In the genomic region with DNA sequence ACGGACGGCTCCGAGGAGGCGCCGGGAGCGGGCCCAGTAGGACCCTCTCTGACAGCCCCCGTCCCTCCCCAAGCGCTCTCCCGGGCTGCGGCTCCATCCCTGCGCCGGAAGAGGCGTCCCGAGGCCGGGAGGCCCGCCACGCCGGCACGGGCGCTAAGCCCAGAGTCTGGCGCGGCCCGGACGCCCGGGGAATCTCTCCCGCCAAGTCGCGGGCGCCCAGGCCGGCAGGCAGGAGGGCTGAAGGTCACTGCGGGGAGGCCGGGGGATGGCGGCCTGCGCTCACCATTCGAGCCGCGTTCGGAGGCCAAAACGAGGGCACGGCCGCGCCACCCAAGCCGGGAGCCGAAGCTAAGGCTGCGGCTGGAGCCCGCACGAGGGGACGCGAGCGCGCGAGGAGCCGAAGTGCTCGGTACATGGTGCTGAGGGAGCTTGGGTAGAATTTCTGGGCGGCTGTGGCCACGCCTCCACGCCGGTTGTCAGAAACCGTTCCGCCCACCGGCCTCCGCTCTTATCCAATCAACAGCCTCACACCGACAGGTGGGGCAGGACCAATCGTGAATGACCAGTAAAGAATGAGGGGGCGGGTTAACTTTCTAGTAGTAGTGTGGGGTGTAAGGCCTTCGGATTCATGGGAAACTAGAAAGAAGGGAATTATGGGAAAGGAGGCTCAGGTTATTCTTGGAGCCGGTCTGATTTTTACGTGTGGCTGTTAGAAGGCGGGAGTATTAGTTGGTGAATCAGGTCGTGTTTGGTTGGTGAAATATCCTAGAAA, we compare ENCODE assay signal across 8 cellular contexts. TPM values are rescaled to one million over a fixed set of nuclear protein-coding genes. Genes with fewer than 3 reads are reported as not detected.
DNase-seq lines count a peak whose midpoint lies in the region; ATAC-seq and TF ChIP-seq lines count a peak whose summit lies in the region.

TSS of gene FH (minus strand) at position 448 of the 772 bp plus-strand sequence. CDS start at position 415, 33 bp downstream.

- no peaks in the 10 kb centered on the region for H3K9me2 ChIP-seq in GM23248 (ENCODE audit: insufficient read depth)

- DNase-seq in DND-41, result peak; percentile 96
- peak; percentile 99 for DNase-seq in GM23248
- DNase-seq in Kasumi-1 (lab: John Stamatoyannopoulos, UW), result peak; percentile 99
- peak; percentile 97 for DNase-seq in RPMI7951 (ENCODE audit: low read depth)
- DNase-seq in activated T-helper 1 cell treated with anti-CD3 and anti-CD28 coated beads, Interleukin-12 subunit alpha, Interleukin-12 subunit beta, Interleukin-2, Interleukin-4 antibody, amounts not matched to agents 30 ng/mL and 10 ng/mL and 1 ng/mL, durations not matched to agents 14 hours and 24 hours and 36 hours (ENCODE audit: low spot score), result peak; percentile 91
- DNase-seq in fibroblast of gingiva (ENCODE audit: low read depth), result peak; percentile 97
- peak; percentile 93 for DNase-seq in naive B cell

- in situ Hi-C loops in GM23248 (cut with MboI), result no loop called here

- H3K27ac Mint-ChIP-seq in activated T-helper 1 cell treated with anti-CD3 and anti-CD28 coated beads, Interleukin-12 subunit alpha, Interleukin-12 subunit beta, Interleukin-2, Interleukin-4 antibody, amounts not matched to agents 30 ng/mL and 10 ng/mL and 1 ng/mL, durations not matched to agents 14 hours and 24 hours and 36 hours, result peak within 1 kb of the TSS; percentile 82
- peak within 1 kb of the TSS in 5 of 6 donors; percentile 25 to 81 (median 69) for H3K27ac Mint-ChIP-seq in naive B cell
- H3K27ac Mint-ChIP-seq in stimulated activated memory B cell treated with anti-CD40 and anti-IgM and Interleukin-4, amounts not matched to agents 10 μg/mL and 1 μg/mL and 100 μg/mL, for 72 hours, result no peak within 1 kb of the TSS

- H4K20me1 ChIP-seq in DND-41 (ENCODE audit: insufficient read depth, low read length), result peaks cover 6% of the 10 kb centered on the region; the same call in 1 of the 2 replicates
- H4K20me1 ChIP-seq in GM23248 (ENCODE audit: insufficient read depth), result no peaks in the 10 kb centered on the region

- H2AFZ ChIP-seq in DND-41 (ENCODE audit: low read depth, low read length), result peak within 1 kb of the TSS; percentile 88
- H2AFZ ChIP-seq in GM23248, result peak within 1 kb of the TSS; percentile 82

- H3K27me3 Mint-ChIP-seq in activated T-helper 1 cell treated with anti-CD3 and anti-CD28 coated beads, Interleukin-12 subunit alpha, Interleukin-12 subunit beta, Interleukin-2, Interleukin-4 antibody, amounts not matched to agents 30 ng/mL and 10 ng/mL and 1 ng/mL, durations not matched to agents 14 hours and 24 hours and 36 hours (ENCODE audit: insufficient read depth), result peaks cover 26% of the 10 kb centered on the region
- H3K27me3 Mint-ChIP-seq in naive B cell, result peaks cover 0 to 16% (median 4%) of the 10 kb centered on the region in 3 donors
- H3K27me3 Mint-ChIP-seq in stimulated activated memory B cell treated with anti-CD40 and anti-IgM and Interleukin-4, amounts not matched to agents 10 μg/mL and 1 μg/mL and 100 μg/mL, for 72 hours, result no peaks in the 10 kb centered on the region

- H3K4me3 ChIP-seq in DND-41 (ENCODE audit: low read depth in 1 of 2, low read length in 2 of 2), result peak within 1 kb of the TSS; percentile 72 to 81
- peak within 1 kb of the TSS; percentile 78 for H3K4me3 ChIP-seq in GM23248

- H3F3A ChIP-seq in GM23248 (ENCODE audit: insufficient read depth), result 0 out of 2 replicates have a peak, but pooled peaks cover 4% of the 10 kb centered on the region

- H3K9me3 ChIP-seq in DND-41 (ENCODE audit: insufficient read depth, low read length, severe bottlenecking) (no peaks in the 10 kb centered on the region), GM23248 (ENCODE audit: low read depth) (no peaks in the 10 kb centered on the region)

- peaks cover 20% of the 10 kb centered on the region for H3K27me3 ChIP-seq in DND-41 (ENCODE audit: insufficient read depth, low read length, poor library complexity)
- H3K27me3 ChIP-seq in GM23248 (replicated peaks; ENCODE audit: insufficient read depth), result peaks cover 8% of the 10 kb centered on the region; the same call in 1 of the 2 replicates

- H3K9me3 Mint-ChIP-seq in activated T-helper 1 cell treated with anti-CD3 and anti-CD28 coated beads, Interleukin-12 subunit alpha, Interleukin-12 subunit beta, Interleukin-2, Interleukin-4 antibody, amounts not matched to agents 30 ng/mL and 10 ng/mL and 1 ng/mL, durations not matched to agents 14 hours and 24 hours and 36 hours, result no peaks in the 10 kb centered on the region
- H3K9me3 Mint-ChIP-seq in naive B cell, result no peaks in the 10 kb centered on the region
- H3K9me3 Mint-ChIP-seq in stimulated activated memory B cell treated with anti-CD40 and anti-IgM and Interleukin-4, amounts not matched to agents 10 μg/mL and 1 μg/mL and 100 μg/mL, for 72 hours, result no peaks in the 10 kb centered on the region

- H3K4me2 ChIP-seq in DND-41 (ENCODE audit: insufficient read depth, low read length) (peak within 1 kb of the TSS; percentile 74), GM23248 (ENCODE audit: unreplicated experiment) (peak within 1 kb of the TSS; percentile 100)

- peaks cover 26% of the 10 kb centered on the region for H3K4me1 Mint-ChIP-seq in activated T-helper 1 cell treated with anti-CD3 and anti-CD28 coated beads, Interleukin-12 subunit alpha, Interleukin-12 subunit beta, Interleukin-2, Interleukin-4 antibody, amounts not matched to agents 30 ng/mL and 10 ng/mL and 1 ng/mL, durations not matched to agents 14 hours and 24 hours and 36 hours (ENCODE audit: low read depth)
- H3K4me1 Mint-ChIP-seq in naive B cell, result peaks cover 12 to 23% (median 18%) of the 10 kb centered on the region in 3 donors
- peaks cover 12% of the 10 kb centered on the region for H3K4me1 Mint-ChIP-seq in stimulated activated memory B cell treated with anti-CD40 and anti-IgM and Interleukin-4, amounts not matched to agents 10 μg/mL and 1 μg/mL and 100 μg/mL, for 72 hours

- intact Hi-C loops in activated T-helper 1 cell treated with anti-CD3 and anti-CD28 coated beads, Interleukin-12 subunit alpha, Interleukin-12 subunit beta, Interleukin-2, Interleukin-4 antibody, amounts not matched to agents 30 ng/mL and 10 ng/mL and 1 ng/mL, durations not matched to agents 14 hours and 24 hours and 36 hours (cut with micrococcal nuclease), result loop anchor here (1.0 to 10.0 kb wide), 4 partner anchors 12 to 1735 kb away; partner anchors contain the start of genes CEP170, CHML, OPN3 and SDCCAG8

- no peak for TF ChIP-seq CTCF in DND-41 (IDR thresholded peaks at IDR 0.05; ENCODE audit: borderline replicate concordance, extremely low read depth, low read length, poor library complexity, severe bottlenecking)

- H3K79me2 ChIP-seq in DND-41 (ENCODE audit: insufficient read depth, low read length) (peaks cover 44% of the 10 kb centered on the region), GM23248 (ENCODE audit: insufficient read depth) (peaks cover 49% of the 10 kb centered on the region)

- H3K36me3 Mint-ChIP-seq in activated T-helper 1 cell treated with anti-CD3 and anti-CD28 coated beads, Interleukin-12 subunit alpha, Interleukin-12 subunit beta, Interleukin-2, Interleukin-4 antibody, amounts not matched to agents 30 ng/mL and 10 ng/mL and 1 ng/mL, durations not matched to agents 14 hours and 24 hours and 36 hours (ENCODE audit: low read depth), result peaks cover 11% of the 10 kb centered on the region
- H3K36me3 Mint-ChIP-seq in naive B cell, result peaks cover 0 to 8% of the 10 kb centered on the region in 2 donors
- peaks cover 9% of the 10 kb centered on the region for H3K36me3 Mint-ChIP-seq in stimulated activated memory B cell treated with anti-CD40 and anti-IgM and Interleukin-4, amounts not matched to agents 10 μg/mL and 1 μg/mL and 100 μg/mL, for 72 hours

- peaks cover 29% of the 10 kb centered on the region for H3K4me1 ChIP-seq in DND-41 (ENCODE audit: insufficient read depth, low read length)
- 0 out of 2 replicates have a peak, but pooled peaks cover 8% of the 10 kb centered on the region for H3K4me1 ChIP-seq in GM23248 (ENCODE audit: insufficient read depth)

- peaks cover 18% of the 10 kb centered on the region for H3K36me3 ChIP-seq in DND-41 (ENCODE audit: insufficient read depth, low read length)
- peaks cover 8% of the 10 kb centered on the region for H3K36me3 ChIP-seq in GM23248 (ENCODE audit: low read depth)

- WGBS in GM23248 (ENCODE audit: low coverage in 1 of 2, low lambda C conversion rate in 2 of 2, missing lambda C conversion rate in 2 of 2), 2 experiments, result 1% methylated on average over 56 to 64 of the region's 70 CpGs

- ATAC-seq in DND-41 (ENCODE audit: insufficient read depth, low read depth) (peak; percentile 94), naive B cell (ENCODE audit: low read depth in 2 of 2) (peak; percentile 94 to 95)
- ATAC-seq in stimulated activated memory B cell treated with anti-CD40 and anti-IgM and Interleukin-4, amounts not matched to agents 10 μg/mL and 1 μg/mL and 100 μg/mL, for 72 hours, result peak; percentile 99

- peak within 1 kb of the TSS; percentile 73 for H3K27ac ChIP-seq in DND-41 (ENCODE audit: low read length)
- H3K27ac ChIP-seq in GM23248, result peak within 1 kb of the TSS; percentile 74

- H3K4me3 Mint-ChIP-seq in activated T-helper 1 cell treated with anti-CD3 and anti-CD28 coated beads, Interleukin-12 subunit alpha, Interleukin-12 subunit beta, Interleukin-2, Interleukin-4 antibody, amounts not matched to agents 30 ng/mL and 10 ng/mL and 1 ng/mL, durations not matched to agents 14 hours and 24 hours and 36 hours, result peak within 1 kb of the TSS; percentile 91
- peak within 1 kb of the TSS in 6 of 8 donors; percentile 90 to 95 (median 92) for H3K4me3 Mint-ChIP-seq in naive B cell
- H3K4me3 Mint-ChIP-seq in stimulated activated memory B cell treated with anti-CD40 and anti-IgM and Interleukin-4, amounts not matched to agents 10 μg/mL and 1 μg/mL and 100 μg/mL, for 72 hours, result no peak within 1 kb of the TSS

- H3K9ac ChIP-seq in DND-41 (ENCODE audit: low read depth, low read length), result peak within 1 kb of the TSS; percentile 75
- peak within 1 kb of the TSS; percentile 85 for H3K9ac ChIP-seq in GM23248

RNA-seq across cellular contexts. Expression of gene FH, which starts in this region (rescaled TPM):
- 63.1 and 87.3 TPM in 2 replicates for total RNA-seq in GM23248 (2014; rRNA removed; shearing (Covaris generic))
- polyA plus RNA-seq in GM23248 (2016; fragmentation: Nextera tagmentation; extraction: Ambion mirVana) (71.7 and 74.5 TPM in 2 replicates), naive B cell (ENCODE audit: low read depth in 6 of 6) (10 to 100 TPM; 34.4 to 54.2 (median 46.2) TPM)
- 84.7 and 87.0 TPM in 2 replicates for total RNA-seq in RPMI7951 (2014; rRNA removed; shearing (Covaris generic))
- total RNA-seq in activated T-helper 1 cell treated with anti-CD3 and anti-CD28 coated beads, Interleukin-12 subunit alpha, Interleukin-12 subunit beta, Interleukin-2, Interleukin-4 antibody, amounts not matched to agents 30 ng/mL and 10 ng/mL and 1 ng/mL, durations not matched to agents 14 hours and 24 hours and 36 hours, result 94.5 and 101 TPM in 2 replicates

Comparison
In these comparisons a context has a peak if more than half of its experiments do, and no peak if none do; other contexts are left out.
1. Peak in every context shown above with its lines: DNase-seq, ATAC-seq, H3K4me3 ChIP-seq and H3K27ac ChIP-seq.